Comparison of ENCODE assay signal across 9 cellular contexts in the genomic region with DNA sequence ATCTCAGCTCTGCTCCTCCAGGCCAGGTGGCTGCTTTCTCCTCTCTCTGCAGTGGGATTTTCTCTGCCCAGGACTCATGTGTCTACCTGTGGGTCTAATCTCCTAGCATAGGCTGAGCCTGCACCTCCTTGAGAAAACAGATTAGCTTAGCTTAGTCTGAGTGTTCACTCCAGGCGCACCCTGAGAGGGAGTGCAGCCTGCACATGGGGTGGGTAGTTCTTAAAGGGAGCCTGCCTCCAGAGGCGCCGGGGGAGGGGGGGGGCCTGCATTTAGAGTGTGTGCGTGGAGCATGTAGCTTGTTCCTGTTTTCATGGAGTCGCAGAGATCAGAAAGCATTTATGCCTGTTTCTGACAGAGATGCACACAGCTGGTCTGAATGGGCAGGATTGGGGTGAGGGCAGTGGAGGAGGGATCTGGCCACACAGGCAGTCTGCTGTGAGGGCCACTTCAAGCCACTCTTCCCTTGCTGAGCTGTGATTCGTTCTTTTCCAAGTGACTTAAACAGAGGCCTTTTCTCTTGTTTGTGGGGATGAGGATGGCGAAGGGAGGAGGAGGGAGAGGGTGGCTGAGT. TPM values are rescaled to one million over a fixed set of nuclear protein-coding genes. Genes with fewer than 3 reads are reported as not detected.
DNase-seq lines count a peak whose midpoint lies in the region; ATAC-seq, FAIRE-seq and TF ChIP-seq lines count a peak whose summit lies in the region.
"Had no signal": no experiment of that assay in that cellular context is flagged by ENCODE, and none has a peak within 500 bp of the region (broad histone marks: within the 10 kb centered on the region; RNA-seq: fewer than 3 reads in every experiment).

No MANE protein-coding gene starts in this region.

- H3K36me3 ChIP-seq in adipocyte (ENCODE audit: control insufficient read depth, insufficient read depth, low read length, severe bottlenecking) (peaks cover 13% of the 10 kb centered on the region), mesendoderm (ENCODE audit: control insufficient read depth, insufficient read depth, low read length) (no peaks in the 10 kb centered on the region), testis (ENCODE audit: low read depth, missing control alignments) (no peaks in the 10 kb centered on the region), A673 (ENCODE audit: insufficient read depth, low read length, poor library complexity, severe bottlenecking) (no peaks in the 10 kb centered on the region)

- H3K4ac ChIP-seq in mesendoderm (ENCODE audit: low read depth, low read length): no peak overlapping the region

- no peak overlapping the region for H4K8ac ChIP-seq in mesendoderm (ENCODE audit: low read depth, low read length)

- ATAC-seq in A549 (peak in 1 of 2 experiments; percentile 23; a peak in 3 of 6 replicates), HG03095 (IDR thresholded peaks at IDR 0.05; ENCODE audit: unreplicated experiment) (no peak)

- DNase-seq in A549 (ENCODE audit: low read depth in 1 of 2, low spot score in 1 of 2): no peak
- peak; percentile 73 for DNase-seq in KBM-7
- DNase-seq in adipocyte (ENCODE audit: low read depth): no peak
- DNase-seq in mesendoderm: no peak
- no peak for DNase-seq in activated CD4-positive, alpha-beta memory T cell treated with anti-CD3 and anti-CD28 coated beads, Interleukin-2, amount 10 ng/mL, durations not matched to agents 7 days and 5 days
- DNase-seq in testis: no peak
- no peak for DNase-seq in A673 (ENCODE audit: low spot score)

- no peak for TF ChIP-seq RAD21 in A549 (conservative IDR thresholded peaks at IDR 0.05 in 1 of 2, IDR thresholded peaks at IDR 0.05 in 1 of 2)

- H2BK5ac ChIP-seq in mesendoderm (ENCODE audit: low read length): no peak overlapping the region

- H4K5ac ChIP-seq in mesendoderm (ENCODE audit: low read length): no peak overlapping the region

- no peak overlapping the region for H3K27ac Mint-ChIP-seq in activated CD4-positive, alpha-beta memory T cell treated with anti-CD3 and anti-CD28 coated beads, Interleukin-2, amount 10 ng/mL, durations not matched to agents 7 days and 5 days
- H3K27ac Mint-ChIP-seq: activated T-helper 2 cell treated with anti-CD3 and anti-CD28 coated beads, Interferon-gamma antibody, Interleukin-2, Interleukin-4, amounts not matched to agents 10 μg/mL and 5 μg/mL and 100 μg/mL, durations not matched to agents 14 hours and 24 hours and 36 hours had no signal

- BruUV-seq in A673 (replicated peaks; lab: Mats Ljungman, UMichigan): no TSS peak

- CTCF ChIA-PET in A549 (lab: Yijun Ruan, JAX) (interaction anchor here (1.1 to 1.6 kb wide), 3 partner anchors 9 to 56 kb away, joined by 3 to 4 read pairs (median 4); no protein-coding TSS in a partner anchor), A673 (lab: Charles Lee) (interaction anchor here (0.6 kb wide), 1 partner anchor 213 kb away, joined by 3 read pairs; no protein-coding TSS in a partner anchor)
- CTCF ChIA-PET in activated CD4-positive, alpha-beta memory T cell treated with anti-CD3 and anti-CD28 coated beads, Interleukin-2, amount 10 ng/mL, durations not matched to agents 7 days and 5 days (lab: Charles Lee): no interaction called here

- H3K18ac ChIP-seq in mesendoderm (ENCODE audit: low read length): no peak overlapping the region

- H2AK5ac ChIP-seq in mesendoderm (ENCODE audit: low read length): no peak overlapping the region

- no peaks in the 10 kb centered on the region for H3K27me3 ChIP-seq in adipocyte (replicated peaks; ENCODE audit: control insufficient read depth, insufficient read depth, low read length)
- H3K27me3 ChIP-seq in mesendoderm (ENCODE audit: insufficient read depth, low read length, poor library complexity): no peaks in the 10 kb centered on the region
- no peaks in the 10 kb centered on the region for H3K27me3 ChIP-seq in testis
- no peaks in the 10 kb centered on the region for H3K27me3 ChIP-seq in A673 (replicated peaks; ENCODE audit: insufficient read depth, low read depth, low read length, poor library complexity)

- peaks cover 8% of the 10 kb centered on the region for H3K36me3 Mint-ChIP-seq in activated CD4-positive, alpha-beta memory T cell treated with anti-CD3 and anti-CD28 coated beads, Interleukin-2, amount 10 ng/mL, durations not matched to agents 7 days and 5 days (ENCODE audit: low read depth)

- H3K4me3 ChIP-seq in A549 (no peak overlapping the region), adipocyte (ENCODE audit: low read length) (no peak overlapping the region), mesendoderm (ENCODE audit: low read length) (no peak overlapping the region), testis (no peak overlapping the region), A673 (ENCODE audit: low read depth, low read length, poor library complexity, severe bottlenecking) (no peak overlapping the region)

- no peak overlapping the region for H2BK15ac ChIP-seq in mesendoderm (replicated peaks; ENCODE audit: low read depth)

- H3K9me3 ChIP-seq in A549 (no peaks in the 10 kb centered on the region), adipocyte (ENCODE audit: control insufficient read depth, low read length) (no peaks in the 10 kb centered on the region), testis (no peaks in the 10 kb centered on the region), A673 (ENCODE audit: low read depth, low read length, poor library complexity, severe bottlenecking) (no peaks in the 10 kb centered on the region)

- TF ChIP-seq CTCF in A549 (IDR thresholded peaks at IDR 0.05) (no peak), testis (IDR thresholded peaks at IDR 0.05) (no peak), A673 (conservative IDR thresholded peaks at IDR 0.05; ENCODE audit: low read depth, low read length) (no peak)

- H3K4me1 Mint-ChIP-seq in activated CD4-positive, alpha-beta memory T cell treated with anti-CD3 and anti-CD28 coated beads, Interleukin-2, amount 10 ng/mL, durations not matched to agents 7 days and 5 days: peaks cover 46% of the 10 kb centered on the region

- H3K56ac ChIP-seq in mesendoderm (ENCODE audit: low read length): peak overlapping the region; percentile 27

- peaks cover 17% of the 10 kb centered on the region for H3K79me1 ChIP-seq in mesendoderm (ENCODE audit: low read length)

- peaks cover 4% of the 10 kb centered on the region for H3K79me2 ChIP-seq in mesendoderm (ENCODE audit: control insufficient read depth, insufficient read depth, low read length)

- no peak for TF ChIP-seq POLR2A in A549 (IDR thresholded peaks at IDR 0.05; ENCODE audit: low read length)
- TF ChIP-seq POLR2A in testis (IDR thresholded peaks at IDR 0.05): no peak

- no peaks in the 10 kb centered on the region for H3K27me3 Mint-ChIP-seq in activated CD4-positive, alpha-beta memory T cell treated with anti-CD3 and anti-CD28 coated beads, Interleukin-2, amount 10 ng/mL, durations not matched to agents 7 days and 5 days

- H3K23ac ChIP-seq in mesendoderm (ENCODE audit: low read length): no peak overlapping the region

- H3K9ac ChIP-seq in adipocyte (ENCODE audit: low read length) (peak overlapping the region; percentile 45), mesendoderm (ENCODE audit: low read length) (no peak overlapping the region)

- WGBS in A549 (ENCODE audit: missing lambda C conversion rate): 81% methylated on average over 7 of the region's 7 CpGs
- WGBS in mesendoderm (ENCODE audit: extremely low coverage, insufficient coverage, low lambda C conversion rate): no CpG with 5 or more reads among the region's 7 CpGs
- WGBS in testis, 2 donors: 72 to 75% methylated on average over 7 of the region's 7 CpGs

- H3K9me3 Mint-ChIP-seq in activated CD4-positive, alpha-beta memory T cell treated with anti-CD3 and anti-CD28 coated beads, Interleukin-2, amount 10 ng/mL, durations not matched to agents 7 days and 5 days: no peaks in the 10 kb centered on the region
- H3K9me3 Mint-ChIP-seq: activated T-helper 2 cell treated with anti-CD3 and anti-CD28 coated beads, Interferon-gamma antibody, Interleukin-2, Interleukin-4, amounts not matched to agents 10 μg/mL and 5 μg/mL and 100 μg/mL, durations not matched to agents 14 hours and 24 hours and 36 hours had no signal

- TF ChIP-seq EP300 in A549 (IDR thresholded peaks at IDR 0.05): no peak

- intact Hi-C loops in testis (cut with DNase I; ENCODE audit: low total_unique reads): no loop called here
- intact Hi-C loops in A673 (cut with micrococcal nuclease; ENCODE audit: unreplicated experiment): no loop called here

- no peak for FAIRE-seq in A549 (lab: Jason Lieb, UNC)

- POLR2A ChIA-PET in A549 (lab: Yijun Ruan, JAX): interaction anchor here (1.6 kb wide), 1 partner anchor 45 kb away, joined by 4 read pairs; the partner anchor contains the start of gene GALNT2
- POLR2A ChIA-PET in activated CD4-positive, alpha-beta memory T cell treated with anti-CD3 and anti-CD28 coated beads, Interleukin-2, amount 10 ng/mL, durations not matched to agents 7 days and 5 days (lab: Charles Lee): interaction anchor here (3.2 kb wide), 1 partner anchor 10 kb away, joined by 11 read pairs; no protein-coding TSS in a partner anchor
- POLR2A ChIA-PET in A673 (lab: Charles Lee; ENCODE audit: low non-redundant PET): no interaction called here

- H3K27ac ChIP-seq in A549: peak overlapping the region; percentile 21 to 78; a peak in 5 of 6 replicates
- H3K27ac ChIP-seq in mesendoderm (ENCODE audit: low read depth, low read length): no peak overlapping the region
- peak overlapping the region in 1 of 2 donors; percentile 18 for H3K27ac ChIP-seq in testis
- H3K27ac ChIP-seq in A673 (ENCODE audit: low read depth, low read length, poor library complexity, severe bottlenecking): no peak overlapping the region

- H2BK120ac ChIP-seq in mesendoderm (ENCODE audit: low read depth, low read length): no peak overlapping the region

- in situ Hi-C loops in KBM-7 (cut with MboI; ENCODE audit: low pct_unique_long_range_greater_than_20kb, low sequenced_read_pairs): no loop called here

- no peak overlapping the region for H3K4me3 Mint-ChIP-seq in activated CD4-positive, alpha-beta memory T cell treated with anti-CD3 and anti-CD28 coated beads, Interleukin-2, amount 10 ng/mL, durations not matched to agents 7 days and 5 days

- H3K4me1 ChIP-seq in A549 (peaks cover 61% of the 10 kb centered on the region), adipocyte (ENCODE audit: control insufficient read depth, insufficient read depth, low read length) (peaks cover 64% of the 10 kb centered on the region), mesendoderm (ENCODE audit: control insufficient read depth, low read depth, low read length) (no peaks in the 10 kb centered on the region), testis (peaks cover 18% of the 10 kb centered on the region), A673 (ENCODE audit: insufficient read depth, low read length, poor library complexity, severe bottlenecking) (peaks cover 22% of the 10 kb centered on the region)

- H3K4me2 ChIP-seq in A549: peak overlapping the region; percentile 40; the same call in 2 of the 3 replicates
- no peak overlapping the region for H3K4me2 ChIP-seq in mesendoderm (ENCODE audit: low read length)

RNA-seq across cellular contexts. Expression of gene GALNT2, which starts 45.2 kb away (rescaled TPM):
- polyA plus RNA-seq in A549 (2011; rRNA removed) (57.5 and 66.9 TPM in 2 replicates), A549 (2017; fragmentation: RNase III; extraction: RNeasy Plus Mini Kit Qiagen cat#74134 plus additional on column Dnase treatment) (111 to 115 TPM (median 114 TPM) in 3 replicates), testis (ENCODE audit: insufficient read depth, low read depth, low replicate concordance) (63.0 TPM)
- 83.3 and 105 TPM in 2 replicates for polyA plus RNA-seq in A549 (2012; cell fraction: cytosol; rRNA removed)
- polyA plus RNA-seq in A549 (2012; cell fraction: nucleus; rRNA removed): 194 and 199 TPM in 2 replicates
- 50.1 and 58.6 TPM in 2 replicates for polyA minus RNA-seq in A549 (2011; rRNA and poly(A)+ RNA removed)
- polyA plus RNA-seq in mesendoderm (2013, experiment 1 of 2): 36.8 TPM
- polyA plus RNA-seq in mesendoderm (2013, experiment 2 of 2): 37.2 TPM
- 10 to 100 TPM; 18.7 to 19.1 TPM for total RNA-seq in activated CD4-positive, alpha-beta memory T cell treated with anti-CD3 and anti-CD28 coated beads, Interleukin-2, amount 10 ng/mL, durations not matched to agents 7 days and 5 days
- total RNA-seq in testis (100 to 1,000 TPM; 114 to 135 TPM), A673 (2021) (80.5 and 94.6 TPM in 2 replicates)

Comparison
In these comparisons a context has a peak if more than half of its experiments do, and no peak if none do; other contexts are left out.
1. H3K27ac ChIP-seq: peak in A549 (2 of 2); none in mesendoderm (single experiment) and A673 (single experiment).